Comparison of ENCODE assay signal across 8 cellular contexts in the genomic region with DNA sequence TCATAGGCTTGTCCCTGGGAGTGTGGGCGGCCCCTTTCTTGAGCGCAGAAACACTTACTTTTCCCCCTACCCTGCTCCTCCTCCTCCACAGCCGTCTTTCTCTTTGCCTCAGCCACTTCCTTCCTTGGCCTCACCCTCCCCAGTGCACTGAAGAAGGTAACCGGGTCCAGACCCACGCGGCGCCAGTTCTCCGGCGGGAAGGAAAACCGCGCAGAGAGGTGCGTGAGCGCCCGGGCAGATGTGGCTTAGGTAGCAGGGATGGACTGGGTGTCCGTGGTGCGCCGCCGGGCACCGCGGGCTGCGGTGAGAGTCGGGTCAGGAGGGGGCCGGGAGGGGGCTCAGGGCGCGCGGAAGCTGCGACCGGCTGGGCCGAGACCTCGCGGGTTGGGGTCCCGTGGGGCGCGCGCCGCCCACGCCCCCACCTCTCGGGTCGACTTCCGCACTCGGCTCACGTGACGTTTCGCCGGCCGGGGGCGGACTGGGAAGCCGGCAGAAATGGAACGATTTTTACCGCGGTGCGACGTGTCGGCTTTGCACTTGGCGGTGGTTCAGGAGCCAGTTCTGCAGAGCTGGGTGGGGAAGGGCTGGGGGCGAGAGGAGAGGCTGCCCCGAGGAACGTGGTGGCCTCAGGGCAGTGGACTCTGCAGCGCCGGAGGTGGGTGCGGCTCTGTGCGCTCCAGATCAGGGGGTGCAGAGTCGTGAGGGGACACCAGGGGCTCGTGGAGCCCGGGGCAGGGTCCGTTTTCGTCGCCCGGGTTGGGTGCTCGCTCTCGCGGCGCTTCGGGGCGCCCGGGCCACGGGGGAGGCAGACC. TPM values are rescaled to one million over a fixed set of nuclear protein-coding genes. Genes with fewer than 3 reads are reported as not detected.
DNase-seq lines count a peak whose midpoint lies in the region; ATAC-seq and TF ChIP-seq lines count a peak whose summit lies in the region.

ABRACL (plus strand) TSS at position 88 of the 812 bp plus-strand sequence. CDS start 5,416 bp downstream, outside the sequence.

- DNase-seq in AG04449 (ENCODE audit: low read depth, low spot score) (no peak), NCI-H510A (lab: John Stamatoyannopoulos, UW) (peak; percentile 49), dermis microvascular lymphatic vessel endothelial cell (ENCODE audit: low read depth in 2 of 2) (peak in 1 of 2 donors; percentile 68), right lobe of liver (peak; percentile 70 to 78 (median 76))
- DNase-seq in activated CD4-positive, alpha-beta T cell treated with anti-CD3 and anti-CD28 coated beads, Interleukin-2, amount 50 U/mL, for 1 hour = peak; percentile 62
- peak; percentile 79 to 87 for DNase-seq in stimulated activated CD4-positive, alpha-beta T cell treated with anti-CD3 and anti-CD28 coated beads, Interleukin-4, amount 100 ng/mL, for 4 hours

- WGBS in right lobe of liver (ENCODE audit: insufficient coverage, low coverage, low lambda C conversion rate, missing lambda C conversion rate) = 1% methylated on average over 19 of the region's 77 CpGs

- CTCF ChIA-PET in AG04449 (lab: Yijun Ruan, JAX) = no interaction called here

- ATAC-seq in GM18870 (IDR thresholded peaks at IDR 0.05; ENCODE audit: unreplicated experiment) (peak; percentile 44), HG03135 (IDR thresholded peaks at IDR 0.05; ENCODE audit: unreplicated experiment) (peak; percentile 63), right lobe of liver (peak; percentile 52 to 68 (median 62))

- TF ChIP-seq CTCF in AG04449 (IDR thresholded peaks at IDR 0.05; ENCODE audit: insufficient read depth, low read length, missing control alignments) = no peak
- no peak for TF ChIP-seq CTCF in right lobe of liver (IDR thresholded peaks at IDR 0.05)

- H3K27me3 ChIP-seq in right lobe of liver = no peaks in the 10 kb centered on the region

- H3K4me1 ChIP-seq in right lobe of liver = peaks cover 0 to 22% (median 3%) of the 10 kb centered on the region in 4 donors

- peak; percentile 39 for TF ChIP-seq POLR2A in right lobe of liver (IDR thresholded peaks at IDR 0.05)

- intact Hi-C loops in right lobe of liver (cut with DNase I) = loop anchor here in 1 of 2 donors (5.0 kb wide), 1 partner anchor 42 kb away; the partner anchor contains the start of gene REPS1

- no peaks in the 10 kb centered on the region for H3K9me3 ChIP-seq in right lobe of liver

- peak within 1 kb of the TSS; percentile 77 to 93 (median 91) for H3K27ac ChIP-seq in right lobe of liver

- peaks cover 0 to under 1% (median 0%) of the 10 kb centered on the region in 4 donors for H3K36me3 ChIP-seq in right lobe of liver

- POLR2A ChIA-PET in AG04449 (lab: Yijun Ruan, JAX) = no interaction called here

- H3K4me3 ChIP-seq in AG04449 (ENCODE audit: low read depth, low read length) = peak within 1 kb of the TSS; percentile 89
- H3K4me3 ChIP-seq in right lobe of liver = peak within 1 kb of the TSS; percentile 66 to 91 (median 85)

RNA-seq across cellular contexts. Expression of gene ABRACL, which starts in this region (rescaled TPM):
- 9.9 and 25.0 TPM in 2 replicates for total RNA-seq in dermis microvascular lymphatic vessel endothelial cell
- total RNA-seq in right lobe of liver = 10 to 100 TPM; 22.5 to 52.0 (median 39.6) TPM
